ENCODE assay signal across 8 cellular contexts in the genomic region with DNA sequence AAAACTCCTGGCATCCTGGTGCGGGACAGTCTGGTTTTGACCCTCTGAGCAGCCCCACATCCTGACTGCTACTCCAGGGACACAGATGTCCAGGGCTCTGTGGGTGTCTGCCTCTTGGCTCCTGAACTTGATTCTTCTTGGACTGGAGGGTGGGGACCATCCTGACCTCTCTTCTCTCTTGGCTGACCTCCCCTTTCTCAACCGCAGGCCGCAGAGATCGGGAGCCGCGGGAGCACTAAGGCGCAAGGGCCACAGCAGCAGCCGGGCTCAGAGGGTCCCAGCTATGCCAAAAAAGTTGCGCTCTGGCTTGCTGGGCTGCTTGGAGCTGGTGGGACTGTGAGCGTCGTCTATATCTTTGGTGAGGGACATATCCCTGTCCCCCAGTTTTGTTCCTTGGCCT. TPM values are rescaled to one million over a fixed set of nuclear protein-coding genes. Genes with fewer than 3 reads are reported as not detected.
A peak's percentile ranks its signal among the peaks of the same experiment; 100 is the strongest.
DNase-seq lines count a peak whose midpoint lies in the region; ATAC-seq and TF ChIP-seq lines count a peak whose summit lies in the region.

No MANE protein-coding gene starts in this region.

- H2BK120ac ChIP-seq in mesenchymal stem cell (ENCODE audit: low read depth, low read length), result no peak overlapping the region

- no peak overlapping the region for H2BK12ac ChIP-seq in mesenchymal stem cell (ENCODE audit: low read length in 2 of 2)

- peaks cover 30% of the 10 kb centered on the region for H3K79me1 ChIP-seq in mesenchymal stem cell (replicated peaks; ENCODE audit: low read length, poor library complexity, severe bottlenecking)

- peak overlapping the region; percentile 99 for H3K9ac ChIP-seq in mesenchymal stem cell (ENCODE audit: low read length)

- H3K27ac ChIP-seq in heart left ventricle (no peak overlapping the region), mesenchymal stem cell (ENCODE audit: low read length, poor library complexity, severe bottlenecking) (no peak overlapping the region), upper lobe of right lung (peak overlapping the region; percentile 80)

- H3K4ac ChIP-seq in mesenchymal stem cell (ENCODE audit: low read depth in 1 of 2, low read length in 2 of 2), result no peak overlapping the region

- H3K27me3 ChIP-seq in heart left ventricle (no peaks in the 10 kb centered on the region), mesenchymal stem cell (ENCODE audit: control insufficient read depth in 1 of 2, insufficient read depth in 1 of 2, low read length in 2 of 2) (no peaks in the 10 kb centered on the region), upper lobe of right lung (no peaks in the 10 kb centered on the region)

- ATAC-seq in heart left ventricle, result no peak
- ATAC-seq in Right ventricle myocardium inferior, result no peak
- ATAC-seq in upper lobe of right lung, result no peak
- ATAC-seq in GM18858 (IDR thresholded peaks at IDR 0.05; ENCODE audit: unreplicated experiment), result no peak

- no peak overlapping the region for H2BK15ac ChIP-seq in mesenchymal stem cell (ENCODE audit: low read depth, poor library complexity, severe bottlenecking)

- peaks cover 39% of the 10 kb centered on the region for H3K36me3 Mint-ChIP-seq in brain

- H3K4me3 ChIP-seq in heart left ventricle, result peak overlapping the region; percentile 75 to 100 (median 90)
- H3K4me3 ChIP-seq in mesenchymal stem cell (ENCODE audit: insufficient read depth in 1 of 2, low read depth in 1 of 2, low read length in 2 of 2), result peak overlapping the region; percentile 84 to 99
- H3K4me3 ChIP-seq in upper lobe of right lung, result peak overlapping the region; percentile 75

- peak overlapping the region; percentile 78 for H3K4me2 ChIP-seq in mesenchymal stem cell (ENCODE audit: low read length, poor library complexity, severe bottlenecking)

- H3K36me3 ChIP-seq in heart left ventricle (peaks cover 0 to 46% (median 40%) of the 10 kb centered on the region in 9 donors), mesenchymal stem cell (ENCODE audit: control insufficient read depth in 1 of 2, insufficient read depth in 2 of 2, low read depth in 1 of 2, low read length in 2 of 2) (peaks cover 29 to 40% of the 10 kb centered on the region in 2 experiments), upper lobe of right lung (peaks cover 28% of the 10 kb centered on the region)

- peak overlapping the region; percentile 84 to 97 (median 95) for H3K4me3 Mint-ChIP-seq in brain

- 66 to 72% (median 69%) methylated on average over 9 to 11 of the region's 11 CpGs for WGBS in heart left ventricle, 4 donors
- 78% methylated on average over 11 of the region's 11 CpGs for WGBS in mesenchymal stem cell

- no peak overlapping the region for H3K18ac ChIP-seq in mesenchymal stem cell (ENCODE audit: low read depth in 1 of 2, low read length in 2 of 2)

- H3K27me3 Mint-ChIP-seq in brain, result peaks cover 8% of the 10 kb centered on the region

- intact Hi-C loops in heart left ventricle (cut with DNase I) (loop anchor here in 1 of 10 donors (5.0 kb wide), 1 partner anchor 44 kb away; a partner anchor contains a TSS), Right ventricle myocardium inferior (cut with DNase I) (loop anchor here (2.0 kb wide), 1 partner anchor 37 kb away; a partner anchor contains a TSS), upper lobe of right lung (cut with DNase I) (no loop called here)

- H3K4me1 Mint-ChIP-seq in brain, result peaks cover 38% of the 10 kb centered on the region

- H3K4me1 ChIP-seq in heart left ventricle (peaks cover 0 to 19% (median 15%) of the 10 kb centered on the region in 12 donors), mesenchymal stem cell (ENCODE audit: control insufficient read depth, insufficient read depth, low read depth, low read length) (peaks cover 12% of the 10 kb centered on the region), upper lobe of right lung (peaks cover 17% of the 10 kb centered on the region)

- DNase-seq in heart left ventricle (no peak), Right ventricle myocardium inferior (ENCODE audit: missing footprints) (no peak), mesenchymal stem cell (no peak), upper lobe of right lung (no peak), middle frontal gyrus (ENCODE audit: extremely low spot score, low spot score) (no peak), NOMO-1 treated with dmso at 0.1 percent for 144 hours (lab: John Stamatoyannopoulos, UW; ENCODE audit: unreplicated experiment) (no peak)

- H3K9me3 ChIP-seq in heart left ventricle (no peaks in the 10 kb centered on the region), mesenchymal stem cell (ENCODE audit: control insufficient read depth, low read length) (no peaks in the 10 kb centered on the region), upper lobe of right lung (no peaks in the 10 kb centered on the region)

- no peak overlapping the region for H3K23ac ChIP-seq in mesenchymal stem cell (ENCODE audit: low read length in 2 of 2)

- no peak for TF ChIP-seq CTCF in heart left ventricle (IDR thresholded peaks at IDR 0.05)
- TF ChIP-seq CTCF in brain (conservative IDR thresholded peaks at IDR 0.05), result no peak
- no peak for TF ChIP-seq CTCF in upper lobe of right lung (IDR thresholded peaks at IDR 0.05)

- H2BK5ac ChIP-seq in mesenchymal stem cell (ENCODE audit: low read depth, low read length, poor library complexity, severe bottlenecking), result no peak overlapping the region

- TF ChIP-seq POLR2A in heart left ventricle (IDR thresholded peaks at IDR 0.05), result no peak

- no peak overlapping the region for H3K14ac ChIP-seq in mesenchymal stem cell (ENCODE audit: low read length in 2 of 2)

- H4K91ac ChIP-seq in mesenchymal stem cell (ENCODE audit: low read length), result no peak overlapping the region

- no peak overlapping the region for H4K8ac ChIP-seq in mesenchymal stem cell (ENCODE audit: low read length)

- no peaks in the 10 kb centered on the region for H3K9me3 Mint-ChIP-seq in brain

- no peak overlapping the region for H2AFZ ChIP-seq in mesenchymal stem cell (ENCODE audit: low read depth, low read length)

- H2AK5ac ChIP-seq in mesenchymal stem cell (ENCODE audit: low read length, severe bottlenecking), result no peak overlapping the region

- H3K27ac Mint-ChIP-seq in brain, result peak overlapping the region; percentile 87 to 99 (median 95)

RNA-seq across cellular contexts. Expression of a gene that starts 1.0 kb away (rescaled TPM):
- total RNA-seq in heart left ventricle (10 to 100 TPM; 66.0 to 91.3 (median 77.3) TPM), Right ventricle myocardium inferior (75.9 TPM), upper lobe of right lung (43.9 TPM)
- polyA plus RNA-seq in heart left ventricle (100 to 1,000 TPM; 103 to 106 TPM), brain (ENCODE audit: insufficient read depth, low read depth, low replicate concordance) (94.7 TPM)
- 57.0 TPM for polyA plus RNA-seq in mesenchymal stem cell (2013, experiment 1 of 2)
- polyA plus RNA-seq in mesenchymal stem cell (2013, experiment 2 of 2), result 58.8 TPM

RNA-seq across cellular contexts. Expression of a gene that starts 17.1 kb away (rescaled TPM):
- total RNA-seq in heart left ventricle, result not detected
- polyA plus RNA-seq in heart left ventricle, result not detected
- total RNA-seq in Right ventricle myocardium inferior, result not detected
- polyA plus RNA-seq in brain (ENCODE audit: insufficient read depth, low read depth, low replicate concordance), result 57.3 TPM
- 0.65 TPM for polyA plus RNA-seq in mesenchymal stem cell (2013, experiment 1 of 2)
- polyA plus RNA-seq in mesenchymal stem cell (2013, experiment 2 of 2), result 0.78 TPM
- total RNA-seq in upper lobe of right lung, result not detected

RNA-seq across cellular contexts. Expression of a gene that starts 33.3 kb away (rescaled TPM):
- total RNA-seq in heart left ventricle, result not detected
- not detected for polyA plus RNA-seq in heart left ventricle
- total RNA-seq in Right ventricle myocardium inferior, result not detected
- 4.3 TPM for polyA plus RNA-seq in brain (ENCODE audit: insufficient read depth, low read depth, low replicate concordance)
- not detected for polyA plus RNA-seq in mesenchymal stem cell (2013, experiment 1 of 2)
- polyA plus RNA-seq in mesenchymal stem cell (2013, experiment 2 of 2), result not detected
- not detected for total RNA-seq in upper lobe of right lung

RNA-seq across cellular contexts. Expression of a gene that starts 36.3 kb away (rescaled TPM):
- total RNA-seq in heart left ventricle, result 100 to 1,000 TPM in 1 of 9 donors, 10 to 100 TPM in 8; 64.2 to 113 (median 81.7) TPM
- 100 to 1,000 TPM in 1 of 2 donors, 10 to 100 TPM in 1; 63.8 to 112 TPM for polyA plus RNA-seq in heart left ventricle
- total RNA-seq in Right ventricle myocardium inferior, result 80.6 TPM
- 142 TPM for polyA plus RNA-seq in brain (ENCODE audit: insufficient read depth, low read depth, low replicate concordance)
- polyA plus RNA-seq in mesenchymal stem cell (2013, experiment 1 of 2), result 87.1 TPM
- polyA plus RNA-seq in mesenchymal stem cell (2013, experiment 2 of 2), result 84.1 TPM
- total RNA-seq in upper lobe of right lung, result 98.4 TPM

RNA-seq across cellular contexts. Expression of a gene that starts 45.9 kb away (rescaled TPM):
- total RNA-seq in heart left ventricle (1,000 to 10,000 TPM in 7 of 9 donors, 100 to 1,000 TPM in 2; 617 to 1,566 (median 1,374) TPM), Right ventricle myocardium inferior (1,258 TPM), upper lobe of right lung (1,446 TPM)
- polyA plus RNA-seq in heart left ventricle (1,000 to 10,000 TPM; 1,266 to 2,656 TPM), brain (ENCODE audit: insufficient read depth, low read depth, low replicate concordance) (2,932 TPM)
- 3,108 TPM for polyA plus RNA-seq in mesenchymal stem cell (2013, experiment 1 of 2)
- 3,178 TPM for polyA plus RNA-seq in mesenchymal stem cell (2013, experiment 2 of 2)
